Comparison of ENCODE assay signal across 25 cellular contexts in the genomic region with DNA sequence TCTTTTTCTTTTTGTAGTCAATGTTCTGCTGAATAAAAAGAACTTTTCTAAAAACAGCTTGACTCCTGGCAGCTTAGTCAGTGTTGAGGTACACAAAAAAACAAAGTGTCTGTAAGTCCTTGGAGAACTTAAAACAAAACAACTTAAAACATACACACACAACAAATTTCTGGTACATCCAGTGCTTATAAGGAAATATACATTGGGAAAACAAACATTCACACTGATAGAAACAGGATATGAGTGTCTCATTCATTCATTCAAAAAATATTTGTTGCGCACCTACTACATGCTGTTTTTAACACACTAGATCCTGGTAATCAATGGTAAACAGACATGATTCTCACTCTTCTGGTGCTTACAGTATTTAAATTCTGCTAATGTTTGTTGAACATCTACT.
"Had no signal": no experiment of that assay in that cellular context is flagged by ENCODE, and none has a peak within 500 bp of the region (broad histone marks: within the 10 kb centered on the region; RNA-seq: fewer than 3 reads in every experiment).

No MANE protein-coding gene starts in this region.

- H3K36me3 ChIP-seq: ascending aorta had no signal

- H3K9me3 Mint-ChIP-seq: activated CD4-positive, alpha-beta T cell treated with anti-CD3 and anti-CD28 coated beads, Interleukin-2, amount 10 ng/mL, durations not matched to agents 24 days and 14 days; activated naive CD4-positive, alpha-beta T cell treated with anti-CD3 and anti-CD28 coated beads, Interleukin-2, amount 50 U/mL, for 72 hours; activated naive CD8-positive, alpha-beta T cell treated with anti-CD3 and anti-CD28 coated beads, Interleukin-2, amount 50 U/mL, for 24 hours; activated T-cell treated with anti-CD3 and anti-CD28 coated beads, Interleukin-2, amount 50 U/mL, for 24 hours; activated T-helper 1 cell treated with anti-CD3 and anti-CD28 coated beads, Interleukin-12 subunit alpha, Interleukin-12 subunit beta, Interleukin-2, Interleukin-4 antibody, amounts not matched to agents 30 ng/mL and 10 ng/mL and 1 ng/mL, durations not matched to agents 14 hours and 24 hours and 36 hours; central memory CD8-positive, alpha-beta T cell had no signal

- H3K4me1 Mint-ChIP-seq: activated B cell treated with CpG ODN at 0.5 μM for 24 hours; activated CD4-positive, alpha-beta T cell treated with anti-CD3 and anti-CD28 coated beads, Interleukin-2, amount 10 ng/mL, durations not matched to agents 24 days and 14 days; activated CD8-positive, alpha-beta memory T cell treated with anti-CD3 and anti-CD28 coated beads, Interleukin-2, amount 10 ng/mL, durations not matched to agents 7 days and 5 days; activated naive CD8-positive, alpha-beta T cell treated with anti-CD3 and anti-CD28 coated beads, Interleukin-2, amount 50 U/mL, for 24 hours; central memory CD8-positive, alpha-beta T cell; T-helper 17 cell had no signal

- H3K27me3 ChIP-seq: ascending aorta, body of pancreas had no signal

- ATAC-seq: activated CD8-positive, alpha-beta memory T cell treated with anti-CD3 and anti-CD28 coated beads, Interleukin-2, amount 10 ng/mL, durations not matched to agents 7 days and 5 days; activated naive CD4-positive, alpha-beta T cell treated with anti-CD3 and anti-CD28 coated beads, Interleukin-2, amount 50 U/mL, for 72 hours; activated naive CD8-positive, alpha-beta T cell treated with anti-CD3 and anti-CD28 coated beads, Interleukin-2, amount 50 U/mL, for 24 hours; body of pancreas; T-helper 17 cell had no signal

- H3K9me3 ChIP-seq: ascending aorta, body of pancreas had no signal

- H3K4me3 Mint-ChIP-seq: activated B cell treated with CpG ODN at 0.5 μM for 24 hours; activated CD4-positive, alpha-beta T cell treated with anti-CD3 and anti-CD28 coated beads, Interleukin-2, amount 10 ng/mL, durations not matched to agents 24 days and 14 days; activated CD8-positive, alpha-beta memory T cell treated with anti-CD3 and anti-CD28 coated beads, Interleukin-2, amount 10 ng/mL, durations not matched to agents 7 days and 5 days; activated naive CD8-positive, alpha-beta T cell treated with anti-CD3 and anti-CD28 coated beads, Interleukin-2, amount 50 U/mL, for 24 hours; activated T-cell treated with anti-CD3 and anti-CD28 coated beads, Interleukin-2, amount 50 U/mL, for 24 hours; activated T-helper 1 cell treated with anti-CD3 and anti-CD28 coated beads, Interleukin-12 subunit alpha, Interleukin-12 subunit beta, Interleukin-2, Interleukin-4 antibody, amounts not matched to agents 30 ng/mL and 10 ng/mL and 1 ng/mL, durations not matched to agents 14 hours and 24 hours and 36 hours; central memory CD8-positive, alpha-beta T cell; T-helper 17 cell had no signal

- H3K27ac Mint-ChIP-seq: activated B cell treated with CpG ODN at 0.5 μM for 24 hours; activated CD4-positive, alpha-beta T cell treated with anti-CD3 and anti-CD28 coated beads, Interleukin-2, amount 10 ng/mL, durations not matched to agents 24 days and 14 days; activated CD8-positive, alpha-beta memory T cell treated with anti-CD3 and anti-CD28 coated beads, Interleukin-2, amount 10 ng/mL, durations not matched to agents 7 days and 5 days; activated naive CD4-positive, alpha-beta T cell treated with anti-CD3 and anti-CD28 coated beads, Interleukin-2, amount 50 U/mL, for 72 hours; activated naive CD8-positive, alpha-beta T cell treated with anti-CD3 and anti-CD28 coated beads, Interleukin-2, amount 50 U/mL, for 24 hours; activated T-cell treated with anti-CD3 and anti-CD28 coated beads, Interleukin-2, amount 50 U/mL, for 24 hours; activated T-helper 1 cell treated with anti-CD3 and anti-CD28 coated beads, Interleukin-12 subunit alpha, Interleukin-12 subunit beta, Interleukin-2, Interleukin-4 antibody, amounts not matched to agents 30 ng/mL and 10 ng/mL and 1 ng/mL, durations not matched to agents 14 hours and 24 hours and 36 hours; T-helper 17 cell had no signal

- H3K4me1 ChIP-seq: ascending aorta, body of pancreas had no signal

- H3K27me3 Mint-ChIP-seq: activated B cell treated with CpG ODN at 0.5 μM for 24 hours; activated CD4-positive, alpha-beta T cell treated with anti-CD3 and anti-CD28 coated beads, Interleukin-2, amount 10 ng/mL, durations not matched to agents 24 days and 14 days; activated CD8-positive, alpha-beta memory T cell treated with anti-CD3 and anti-CD28 coated beads, Interleukin-2, amount 10 ng/mL, durations not matched to agents 7 days and 5 days; activated naive CD8-positive, alpha-beta T cell treated with anti-CD3 and anti-CD28 coated beads, Interleukin-2, amount 50 U/mL, for 24 hours; activated T-cell treated with anti-CD3 and anti-CD28 coated beads, Interleukin-2, amount 50 U/mL, for 24 hours; central memory CD8-positive, alpha-beta T cell; T-helper 17 cell had no signal

- DNase-seq: activated B cell treated with CpG ODN at 0.5 μM for 24 hours; activated CD4-positive, alpha-beta T cell treated with anti-CD3 and anti-CD28 coated beads for 1 hour; activated CD4-positive, alpha-beta T cell treated with anti-CD3 and anti-CD28 coated beads, Interleukin-2, amount 10 ng/mL, durations not matched to agents 24 days and 14 days; activated CD4-positive, alpha-beta T cell treated with anti-CD3 and anti-CD28 coated beads, Interleukin-2, amount 50 U/mL, for 48 hours; activated CD8-positive, alpha-beta memory T cell treated with anti-CD3 and anti-CD28 coated beads, Interleukin-2, amount 10 ng/mL, durations not matched to agents 7 days and 5 days; activated effector memory CD4-positive, alpha-beta T cell treated with anti-CD3 and anti-CD28 coated beads, Interleukin-2, amount 50 U/mL, for 16 hours; activated naive CD4-positive, alpha-beta T cell treated with Interleukin-2 at 50 U/mL for 16 hours; activated naive CD8-positive, alpha-beta T cell treated with anti-CD3 and anti-CD28 coated beads, Interleukin-2, amount 50 U/mL, for 24 hours; activated T-cell treated with anti-CD3 and anti-CD28 coated beads, Interleukin-2, amount 50 U/mL, for 24 hours; amniotic stem cell; body of pancreas; MM.1S; NCI-H1105; NCI-H1436; NCI-H187; NCI-H2081; NCI-H446; NCI-H524; SIG-M5; T-helper 17 cell; T-helper 9 cell had no signal

- H3K27ac ChIP-seq: ascending aorta, body of pancreas had no signal

- H3K36me3 Mint-ChIP-seq: activated naive CD4-positive, alpha-beta T cell treated with anti-CD3 and anti-CD28 coated beads, Interleukin-2, amount 50 U/mL, for 72 hours had no signal

- H3K4me3 ChIP-seq: ascending aorta, body of pancreas had no signal
